29 cellular contexts compared by ENCODE assay signal in the genomic region with DNA sequence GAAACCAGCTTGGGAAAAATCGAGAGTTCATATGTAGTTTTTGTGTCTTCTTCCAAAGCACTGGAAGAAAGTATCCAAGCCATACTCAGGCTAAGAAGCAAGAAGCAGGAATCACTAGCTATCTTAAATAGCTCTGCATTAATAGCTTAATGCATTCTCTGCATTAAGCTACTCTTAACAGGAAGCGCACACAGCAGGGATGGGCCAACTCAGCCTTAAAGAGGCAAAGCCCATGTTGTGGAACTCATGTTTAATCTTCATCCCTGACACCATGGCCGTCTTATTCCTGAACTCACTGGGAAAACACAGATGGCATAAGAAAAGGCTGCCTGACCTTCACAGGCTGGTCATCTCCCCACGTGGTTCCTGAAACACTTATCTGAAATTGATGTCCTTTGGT.
"Had no signal": no experiment of that assay in that cellular context is flagged by ENCODE, and none has a peak within 500 bp of the region (broad histone marks: within the 10 kb centered on the region; RNA-seq: fewer than 3 reads in every experiment).

No MANE protein-coding gene starts in this region.

- H3K36me3 Mint-ChIP-seq: activated naive CD4-positive, alpha-beta T cell treated with anti-CD3 and anti-CD28 coated beads, Interleukin-2, amount 10 ng/mL, durations not matched to agents 7 days and 5 days; activated naive CD8-positive, alpha-beta T cell treated with anti-CD3 and anti-CD28 coated beads, Interleukin-2, amount 10 ng/mL, durations not matched to agents 7 days and 5 days had no signal

- H3K27me3 ChIP-seq: ascending aorta, body of pancreas, esophagus muscularis mucosa, foreskin keratinocyte, gastrocnemius medialis, heart left ventricle had no signal

- H3K4me3 Mint-ChIP-seq: activated CD4-positive, alpha-beta memory T cell treated with anti-CD3 and anti-CD28 coated beads, Interleukin-2, amount 10 ng/mL, durations not matched to agents 7 days and 5 days; activated CD4-positive, alpha-beta T cell treated with anti-CD3 and anti-CD28 coated beads, Interleukin-2, amount 10 ng/mL, durations not matched to agents 7 days and 5 days; activated naive CD4-positive, alpha-beta T cell treated with anti-CD3 and anti-CD28 coated beads, Interleukin-2, amount 10 ng/mL, durations not matched to agents 7 days and 5 days; activated naive CD8-positive, alpha-beta T cell treated with anti-CD3 and anti-CD28 coated beads, Interleukin-2, amount 10 ng/mL, durations not matched to agents 7 days and 5 days; activated T-cell treated with anti-CD3 and anti-CD28 coated beads, Interleukin-2, amount 50 U/mL, for 24 hours; activated T-cell treated with anti-CD3 and anti-CD28 coated beads, Interleukin-2, amount 50 U/mL, for 72 hours; effector memory CD8-positive, alpha-beta T cell had no signal

- H3K9me3 ChIP-seq: ascending aorta, body of pancreas, gastrocnemius medialis had no signal

- H3K4me3 ChIP-seq: ascending aorta, body of pancreas, esophagus muscularis mucosa, gastrocnemius medialis, heart left ventricle had no signal

- DNase-seq: activated CD4-positive, alpha-beta memory T cell treated with anti-CD3 and anti-CD28 coated beads, Interleukin-2, amount 10 ng/mL, durations not matched to agents 7 days and 5 days; activated CD4-positive, alpha-beta T cell treated with anti-CD3 and anti-CD28 coated beads for 1 hour; activated CD4-positive, alpha-beta T cell treated with anti-CD3 and anti-CD28 coated beads for 4 hours; activated CD4-positive, alpha-beta T cell treated with anti-CD3 and anti-CD28 coated beads, Interleukin-2, amount 10 ng/mL, durations not matched to agents 7 days and 5 days; activated CD4-positive, alpha-beta T cell treated with anti-CD3 and anti-CD28 coated beads, Interleukin-2, amount 50 U/mL, for 4 hours; activated CD8-positive, alpha-beta memory T cell treated with anti-CD3 and anti-CD28 coated beads, Interleukin-2, amount 50 U/mL, for 48 hours; activated gamma-delta T cell; activated naive CD4-positive, alpha-beta T cell; activated naive CD4-positive, alpha-beta T cell treated with anti-CD3 and anti-CD28 coated beads, Interleukin-2, amount 10 ng/mL, durations not matched to agents 7 days and 5 days; activated naive CD8-positive, alpha-beta T cell treated with anti-CD3 and anti-CD28 coated beads, Interleukin-2, amount 10 ng/mL, durations not matched to agents 7 days and 5 days; activated T-cell treated with anti-CD3 and anti-CD28 coated beads for 4 hours; activated T-cell treated with anti-CD3 and anti-CD28 coated beads, Interleukin-2, amount 50 U/mL, for 24 hours; activated T-cell treated with anti-CD3 and anti-CD28 coated beads, Interleukin-2, amount 50 U/mL, for 72 hours; body of pancreas; caudate nucleus; cerebellar nuclear complex; cortex of kidney; dermis blood vessel endothelial cell; effector CD4-positive, alpha-beta T cell; effector memory CD8-positive, alpha-beta T cell; erythroblast; foreskin keratinocyte; gastrocnemius medialis; glutamatergic neuron; heart left ventricle; T-helper 2 cell had no signal

- H3K27ac ChIP-seq: ascending aorta, body of pancreas, esophagus muscularis mucosa, foreskin keratinocyte, gastrocnemius medialis, heart left ventricle had no signal

- H3K4me1 ChIP-seq: ascending aorta, body of pancreas, esophagus muscularis mucosa, foreskin keratinocyte, gastrocnemius medialis, heart left ventricle had no signal

- H3K4me1 Mint-ChIP-seq: activated CD4-positive, alpha-beta memory T cell treated with anti-CD3 and anti-CD28 coated beads, Interleukin-2, amount 10 ng/mL, durations not matched to agents 7 days and 5 days; activated CD4-positive, alpha-beta T cell treated with anti-CD3 and anti-CD28 coated beads, Interleukin-2, amount 10 ng/mL, durations not matched to agents 7 days and 5 days; activated naive CD4-positive, alpha-beta T cell treated with anti-CD3 and anti-CD28 coated beads, Interleukin-2, amount 10 ng/mL, durations not matched to agents 7 days and 5 days; activated naive CD8-positive, alpha-beta T cell treated with anti-CD3 and anti-CD28 coated beads, Interleukin-2, amount 10 ng/mL, durations not matched to agents 7 days and 5 days had no signal

- H3K36me3 ChIP-seq: ascending aorta, esophagus muscularis mucosa, gastrocnemius medialis, heart left ventricle had no signal

- ATAC-seq: activated naive CD4-positive, alpha-beta T cell treated with anti-CD3 and anti-CD28 coated beads, Interleukin-2, amount 50 U/mL, for 72 hours; activated T-cell treated with anti-CD3 and anti-CD28 coated beads, Interleukin-2, amount 50 U/mL, for 72 hours; body of pancreas; effector memory CD8-positive, alpha-beta T cell; foreskin keratinocyte; gastrocnemius medialis; heart left ventricle had no signal

- H3K27ac Mint-ChIP-seq: activated CD4-positive, alpha-beta memory T cell treated with anti-CD3 and anti-CD28 coated beads, Interleukin-2, amount 10 ng/mL, durations not matched to agents 7 days and 5 days; activated CD4-positive, alpha-beta T cell treated with anti-CD3 and anti-CD28 coated beads, Interleukin-2, amount 10 ng/mL, durations not matched to agents 7 days and 5 days; activated naive CD4-positive, alpha-beta T cell treated with anti-CD3 and anti-CD28 coated beads, Interleukin-2, amount 10 ng/mL, durations not matched to agents 7 days and 5 days; activated naive CD4-positive, alpha-beta T cell treated with anti-CD3 and anti-CD28 coated beads, Interleukin-2, amount 50 U/mL, for 72 hours; activated naive CD8-positive, alpha-beta T cell treated with anti-CD3 and anti-CD28 coated beads, Interleukin-2, amount 10 ng/mL, durations not matched to agents 7 days and 5 days; activated T-cell treated with anti-CD3 and anti-CD28 coated beads, Interleukin-2, amount 50 U/mL, for 24 hours; activated T-cell treated with anti-CD3 and anti-CD28 coated beads, Interleukin-2, amount 50 U/mL, for 72 hours; effector memory CD8-positive, alpha-beta T cell had no signal

- H3K27me3 Mint-ChIP-seq: activated CD4-positive, alpha-beta memory T cell treated with anti-CD3 and anti-CD28 coated beads, Interleukin-2, amount 10 ng/mL, durations not matched to agents 7 days and 5 days; activated CD4-positive, alpha-beta T cell treated with anti-CD3 and anti-CD28 coated beads, Interleukin-2, amount 10 ng/mL, durations not matched to agents 7 days and 5 days; activated naive CD4-positive, alpha-beta T cell treated with anti-CD3 and anti-CD28 coated beads, Interleukin-2, amount 10 ng/mL, durations not matched to agents 7 days and 5 days; activated naive CD8-positive, alpha-beta T cell treated with anti-CD3 and anti-CD28 coated beads, Interleukin-2, amount 10 ng/mL, durations not matched to agents 7 days and 5 days; activated T-cell treated with anti-CD3 and anti-CD28 coated beads, Interleukin-2, amount 50 U/mL, for 24 hours; effector memory CD8-positive, alpha-beta T cell had no signal
